ENCODE assay signal across 8 cellular contexts in the genomic region with DNA sequence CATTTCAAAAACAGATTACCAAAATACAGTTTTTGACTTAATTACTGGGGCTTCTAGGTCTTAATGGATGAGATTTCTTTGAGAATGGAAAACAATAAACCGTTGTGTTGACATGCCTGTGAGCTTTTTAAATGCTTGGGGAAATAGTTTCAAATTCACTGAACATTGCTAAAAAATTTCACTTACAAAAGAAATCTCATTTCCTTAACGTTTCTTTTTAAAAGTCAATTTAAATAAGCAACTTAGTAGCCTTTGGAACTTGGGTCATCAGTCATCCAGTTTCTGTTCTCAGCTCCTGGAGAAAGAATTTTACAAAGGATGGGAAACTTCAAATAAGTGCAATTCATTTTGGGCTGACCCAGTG. TPM values are rescaled to one million over a fixed set of nuclear protein-coding genes. Genes with fewer than 3 reads are reported as not detected.
A peak's percentile ranks its signal among the peaks of the same experiment; 100 is the strongest.
DNase-seq lines count a peak whose midpoint lies in the region; ATAC-seq and TF ChIP-seq lines count a peak whose summit lies in the region.

No MANE protein-coding gene starts in this region.

- peaks cover 63% of the 10 kb centered on the region for H3K4me1 Mint-ChIP-seq in Calu3 (ENCODE audit: low read depth, unreplicated experiment)
- peaks cover 55% of the 10 kb centered on the region for H3K4me1 Mint-ChIP-seq in progenitor cell of endocrine pancreas (ENCODE audit: low read depth)

- TF ChIP-seq POLR2A in Peyer's patch (IDR thresholded peaks at IDR 0.05) (no peak), adrenal gland (IDR thresholded peaks at IDR 0.05) (no peak)

- no TSS peak for BruUV-seq in Calu3 (replicated peaks; lab: Mats Ljungman, UMichigan)

- peak overlapping the region; percentile 98 to 100 (median 99) for H3K27ac ChIP-seq in Peyer's patch
- H3K27ac ChIP-seq in adrenal gland = peak overlapping the region in 2 of 5 donors; percentile 97 to 100

- CTCF ChIA-PET in Calu3 (lab: Charles Lee) = interaction anchor here (0.7 to 1.3 kb wide), 2 partner anchors 14 to 49 kb away, joined by 3 read pairs; no protein-coding TSS in a partner anchor

- H3K36me3 Mint-ChIP-seq in Calu3 (ENCODE audit: insufficient read depth, unreplicated experiment) = peaks cover 83% of the 10 kb centered on the region
- peaks cover 17% of the 10 kb centered on the region for H3K36me3 Mint-ChIP-seq in progenitor cell of endocrine pancreas (ENCODE audit: insufficient read depth)

- ATAC-seq in GM21423 (IDR thresholded peaks at IDR 0.05; ENCODE audit: unreplicated experiment) (no peak), HG03097 (IDR thresholded peaks at IDR 0.05; ENCODE audit: low FRiP score, unreplicated experiment) (no peak)

- H3K27me3 Mint-ChIP-seq in Calu3 (ENCODE audit: unreplicated experiment) (no peaks in the 10 kb centered on the region), progenitor cell of endocrine pancreas (no peaks in the 10 kb centered on the region)

- H3K9me3 ChIP-seq in Peyer's patch (no peaks in the 10 kb centered on the region), adrenal gland (replicated peaks in 1 of 3) (no peaks in the 10 kb centered on the region)

- intact Hi-C loops in Calu3 (cut with micrococcal nuclease; ENCODE audit: unreplicated experiment) (no loop called here), adrenal gland (cut with DNase I) (no loop called here)

- TF ChIP-seq CTCF in Calu3 (IDR thresholded peaks at IDR 0.05; ENCODE audit: unreplicated experiment) = no peak
- no peak for TF ChIP-seq CTCF in Peyer's patch (IDR thresholded peaks at IDR 0.05)
- no peak for TF ChIP-seq CTCF in epithelial cell of proximal tubule (conservative IDR thresholded peaks at IDR 0.05; ENCODE audit: low read depth, low read length)
- no peak for TF ChIP-seq CTCF in progenitor cell of endocrine pancreas (IDR thresholded peaks at IDR 0.05; ENCODE audit: unreplicated experiment)
- TF ChIP-seq CTCF in adrenal gland (IDR thresholded peaks at IDR 0.05) = no peak

- 32 to 44% (median 41%) methylated on average over 2 of the region's 2 CpGs for WGBS in adrenal gland, 4 donors

- H3K27ac Mint-ChIP-seq in Calu3 (ENCODE audit: unreplicated experiment) (peak overlapping the region; percentile 97), progenitor cell of endocrine pancreas (peak overlapping the region; percentile 100)

- peaks cover 0 to 61% (median 14%) of the 10 kb centered on the region in 4 donors for H3K4me1 ChIP-seq in Peyer's patch
- peaks cover 4 to 43% of the 10 kb centered on the region in 2 donors for H3K4me1 ChIP-seq in adrenal gland (replicated peaks in 1 of 2)

- peak overlapping the region in 2 of 4 donors; percentile 96 to 99 for H3K4me3 ChIP-seq in Peyer's patch
- H3K4me3 ChIP-seq in epithelial cell of proximal tubule (ENCODE audit: low read depth, low read length) = peak overlapping the region; percentile 88
- H3K4me3 ChIP-seq in adrenal gland = peak overlapping the region in 1 of 4 donors; percentile 81

- DNase-seq in Calu3 (no peak), Peyer's patch (no peak), epithelial cell of proximal tubule (ENCODE audit: low read depth) (no peak), progenitor cell of endocrine pancreas (ENCODE audit: low spot score, unreplicated experiment) (no peak), adrenal gland (no peak), glomerular visceral epithelial cell (ENCODE audit: extremely low spot score) (no peak)

- H3K36me3 ChIP-seq in Peyer's patch = no peaks in the 10 kb centered on the region
- no peaks in the 10 kb centered on the region for H3K36me3 ChIP-seq in adrenal gland (replicated peaks in 1 of 2)

- H3K27me3 ChIP-seq in Peyer's patch = no peaks in the 10 kb centered on the region
- H3K27me3 ChIP-seq in adrenal gland = no peaks in the 10 kb centered on the region

- H3K4me3 Mint-ChIP-seq in Calu3 (ENCODE audit: low read depth, unreplicated experiment) (peak overlapping the region; percentile 75), progenitor cell of endocrine pancreas (ENCODE audit: low read depth) (peak overlapping the region; percentile 95)

- H3K9me3 Mint-ChIP-seq in Calu3 (ENCODE audit: low read depth, unreplicated experiment) (no peaks in the 10 kb centered on the region), progenitor cell of endocrine pancreas (ENCODE audit: low read depth) (no peaks in the 10 kb centered on the region)

RNA-seq across cellular contexts. Expression of gene ZC3H4, which starts 4.4 kb away (rescaled TPM):
- 73.0 and 85.2 TPM in 2 replicates for total RNA-seq in Calu3 (2022)
- total RNA-seq in Peyer's patch = 10 to 100 TPM; 24.7 to 61.9 (median 42.4) TPM
- total RNA-seq in epithelial cell of proximal tubule = 18.3 and 30.0 TPM in 2 replicates
- 90.6 and 94.7 TPM in 2 replicates for total RNA-seq in progenitor cell of endocrine pancreas
- 10 to 100 TPM; 19.2 to 45.0 (median 27.1) TPM for total RNA-seq in adrenal gland
- polyA plus RNA-seq in adrenal gland = 10 to 100 TPM; 10.8 to 24.9 (median 19.7) TPM

RNA-seq across cellular contexts. Expression of gene SAE1, which starts 21.5 kb away (rescaled TPM):
- total RNA-seq in Calu3 (2022) (169 and 174 TPM in 2 replicates), Peyer's patch (10 to 100 TPM; 35.9 to 73.4 (median 40.3) TPM), epithelial cell of proximal tubule (140 and 236 TPM in 2 replicates), progenitor cell of endocrine pancreas (172 and 173 TPM in 2 replicates), adrenal gland (10 to 100 TPM; 40.1 to 58.5 (median 49.7) TPM)
- 10 to 100 TPM; 19.0 to 71.8 (median 23.6) TPM for polyA plus RNA-seq in adrenal gland
